ENCODE assay signal across 1 cellular context in genomic region chr20:5172167-5172586, GRCh38.
TF ChIP-seq lines count a peak whose summit lies in the region.

No MANE protein-coding gene starts in this region.

TF ChIP-seq in GM12878, 131 proteins besides CTCF, POLR2A, EP300 and RAD21 (continued from another document and continues in another):
- no peak for TF ChIP-seq ZBTB4 (CRISPR knock-in tag; IDR thresholded peaks at IDR 0.05)
- TF ChIP-seq NFIC (IDR thresholded peaks at IDR 0.05; ENCODE audit: low read depth, low read length): peak; percentile 82
- TF ChIP-seq, protein P1, sequence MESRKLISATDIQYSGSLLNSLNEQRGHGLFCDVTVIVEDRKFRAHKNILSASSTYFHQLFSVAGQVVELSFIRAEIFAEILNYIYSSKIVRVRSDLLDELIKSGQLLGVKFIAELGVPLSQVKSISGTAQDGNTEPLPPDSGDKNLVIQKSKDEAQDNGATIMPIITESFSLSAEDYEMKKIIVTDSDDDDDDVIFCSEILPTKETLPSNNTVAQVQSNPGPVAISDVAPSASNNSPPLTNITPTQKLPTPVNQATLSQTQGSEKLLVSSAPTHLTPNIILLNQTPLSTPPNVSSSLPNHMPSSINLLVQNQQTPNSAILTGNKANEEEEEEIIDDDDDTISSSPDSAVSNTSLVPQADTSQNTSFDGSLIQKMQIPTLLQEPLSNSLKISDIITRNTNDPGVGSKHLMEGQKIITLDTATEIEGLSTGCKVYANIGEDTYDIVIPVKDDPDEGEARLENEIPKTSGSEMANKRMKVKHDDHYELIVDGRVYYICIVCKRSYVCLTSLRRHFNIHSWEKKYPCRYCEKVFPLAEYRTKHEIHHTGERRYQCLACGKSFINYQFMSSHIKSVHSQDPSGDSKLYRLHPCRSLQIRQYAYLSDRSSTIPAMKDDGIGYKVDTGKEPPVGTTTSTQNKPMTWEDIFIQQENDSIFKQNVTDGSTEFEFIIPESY (IDR thresholded peaks at IDR 0.05): no peak
- TF ChIP-seq NR2F1 (conservative IDR thresholded peaks at IDR 0.05): peak; percentile 68
- TF ChIP-seq, protein P2, sequence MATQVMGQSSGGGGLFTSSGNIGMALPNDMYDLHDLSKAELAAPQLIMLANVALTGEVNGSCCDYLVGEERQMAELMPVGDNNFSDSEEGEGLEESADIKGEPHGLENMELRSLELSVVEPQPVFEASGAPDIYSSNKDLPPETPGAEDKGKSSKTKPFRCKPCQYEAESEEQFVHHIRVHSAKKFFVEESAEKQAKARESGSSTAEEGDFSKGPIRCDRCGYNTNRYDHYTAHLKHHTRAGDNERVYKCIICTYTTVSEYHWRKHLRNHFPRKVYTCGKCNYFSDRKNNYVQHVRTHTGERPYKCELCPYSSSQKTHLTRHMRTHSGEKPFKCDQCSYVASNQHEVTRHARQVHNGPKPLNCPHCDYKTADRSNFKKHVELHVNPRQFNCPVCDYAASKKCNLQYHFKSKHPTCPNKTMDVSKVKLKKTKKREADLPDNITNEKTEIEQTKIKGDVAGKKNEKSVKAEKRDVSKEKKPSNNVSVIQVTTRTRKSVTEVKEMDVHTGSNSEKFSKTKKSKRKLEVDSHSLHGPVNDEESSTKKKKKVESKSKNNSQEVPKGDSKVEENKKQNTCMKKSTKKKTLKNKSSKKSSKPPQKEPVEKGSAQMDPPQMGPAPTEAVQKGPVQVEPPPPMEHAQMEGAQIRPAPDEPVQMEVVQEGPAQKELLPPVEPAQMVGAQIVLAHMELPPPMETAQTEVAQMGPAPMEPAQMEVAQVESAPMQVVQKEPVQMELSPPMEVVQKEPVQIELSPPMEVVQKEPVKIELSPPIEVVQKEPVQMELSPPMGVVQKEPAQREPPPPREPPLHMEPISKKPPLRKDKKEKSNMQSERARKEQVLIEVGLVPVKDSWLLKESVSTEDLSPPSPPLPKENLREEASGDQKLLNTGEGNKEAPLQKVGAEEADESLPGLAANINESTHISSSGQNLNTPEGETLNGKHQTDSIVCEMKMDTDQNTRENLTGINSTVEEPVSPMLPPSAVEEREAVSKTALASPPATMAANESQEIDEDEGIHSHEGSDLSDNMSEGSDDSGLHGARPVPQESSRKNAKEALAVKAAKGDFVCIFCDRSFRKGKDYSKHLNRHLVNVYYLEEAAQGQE (IDR thresholded peaks at IDR 0.05; ENCODE audit: low read depth, low read length): no peak
- TF ChIP-seq CBFB (IDR thresholded peaks at IDR 0.05; ENCODE audit: low read depth): 0 out of 2 replicates have a peak, but pooled peaks have one; percentile 34
- TF ChIP-seq, protein P3, sequence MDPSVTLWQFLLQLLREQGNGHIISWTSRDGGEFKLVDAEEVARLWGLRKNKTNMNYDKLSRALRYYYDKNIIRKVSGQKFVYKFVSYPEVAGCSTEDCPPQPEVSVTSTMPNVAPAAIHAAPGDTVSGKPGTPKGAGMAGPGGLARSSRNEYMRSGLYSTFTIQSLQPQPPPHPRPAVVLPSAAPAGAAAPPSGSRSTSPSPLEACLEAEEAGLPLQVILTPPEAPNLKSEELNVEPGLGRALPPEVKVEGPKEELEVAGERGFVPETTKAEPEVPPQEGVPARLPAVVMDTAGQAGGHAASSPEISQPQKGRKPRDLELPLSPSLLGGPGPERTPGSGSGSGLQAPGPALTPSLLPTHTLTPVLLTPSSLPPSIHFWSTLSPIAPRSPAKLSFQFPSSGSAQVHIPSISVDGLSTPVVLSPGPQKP (IDR thresholded peaks at IDR 0.05; ENCODE audit: low read depth, low read length): no peak
- no peak for TF ChIP-seq ZBTB40 (IDR thresholded peaks at IDR 0.05; ENCODE audit: borderline replicate concordance)
- TF ChIP-seq ZNF207 (IDR thresholded peaks at IDR 0.05; ENCODE audit: borderline replicate concordance): no peak
- no peak for TF ChIP-seq HDAC6 (IDR thresholded peaks at IDR 0.05; ENCODE audit: unreplicated experiment)
- TF ChIP-seq, protein P4, sequence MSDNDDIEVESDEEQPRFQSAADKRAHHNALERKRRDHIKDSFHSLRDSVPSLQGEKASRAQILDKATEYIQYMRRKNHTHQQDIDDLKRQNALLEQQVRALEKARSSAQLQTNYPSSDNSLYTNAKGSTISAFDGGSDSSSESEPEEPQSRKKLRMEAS (IDR thresholded peaks at IDR 0.05; ENCODE audit: low read depth, low read length): no peak
- TF ChIP-seq ZBED1 (IDR thresholded peaks at IDR 0.05; ENCODE audit: borderline replicate concordance): no peak
- TF ChIP-seq LARP7 (IDR thresholded peaks at IDR 0.05): no peak
- no peak for TF ChIP-seq PRDM15 (CRISPR knock-in tag; IDR thresholded peaks at IDR 0.05)
- TF ChIP-seq ZZZ3 (IDR thresholded peaks at IDR 0.05; ENCODE audit: control insufficient read depth, insufficient read length, low read depth): no peak
- TF ChIP-seq KDM1A (IDR thresholded peaks at IDR 0.05; ENCODE audit: borderline replicate concordance): no peak
- TF ChIP-seq, protein P5, sequence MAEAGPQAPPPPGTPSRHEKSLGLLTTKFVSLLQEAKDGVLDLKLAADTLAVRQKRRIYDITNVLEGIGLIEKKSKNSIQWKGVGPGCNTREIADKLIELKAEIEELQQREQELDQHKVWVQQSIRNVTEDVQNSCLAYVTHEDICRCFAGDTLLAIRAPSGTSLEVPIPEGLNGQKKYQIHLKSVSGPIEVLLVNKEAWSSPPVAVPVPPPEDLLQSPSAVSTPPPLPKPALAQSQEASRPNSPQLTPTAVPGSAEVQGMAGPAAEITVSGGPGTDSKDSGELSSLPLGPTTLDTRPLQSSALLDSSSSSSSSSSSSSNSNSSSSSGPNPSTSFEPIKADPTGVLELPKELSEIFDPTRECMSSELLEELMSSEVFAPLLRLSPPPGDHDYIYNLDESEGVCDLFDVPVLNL (IDR thresholded peaks at IDR 0.05; ENCODE audit: low read depth, low read length): no peak
- TF ChIP-seq ZNF217 (IDR thresholded peaks at IDR 0.05): no peak
- TF ChIP-seq CHD1 (IDR thresholded peaks at IDR 0.05; ENCODE audit: low read depth, low read length): no peak
- TF ChIP-seq FOXM1 (IDR thresholded peaks at IDR 0.05; ENCODE audit: low read depth, low read length): peak; percentile 34; the same call in 1 of the 2 replicates
- no peak for TF ChIP-seq ZNF622 (IDR thresholded peaks at IDR 0.05)
- no peak for TF ChIP-seq BACH1 (IDR thresholded peaks at IDR 0.05; ENCODE audit: borderline replicate concordance)
- TF ChIP-seq BCL11A (IDR thresholded peaks at IDR 0.05; ENCODE audit: low read depth, low read length): peak; percentile 16; the same call in 1 of the 2 replicates
- TF ChIP-seq MTA3 (IDR thresholded peaks at IDR 0.05; ENCODE audit: borderline replicate concordance, low read length): peak; percentile 59; the same call in 1 of the 2 replicates
- no peak for TF ChIP-seq TBL1XR1 (IDR thresholded peaks at IDR 0.05; ENCODE audit: low read depth, low read length)
- TF ChIP-seq ETV6 (conservative IDR thresholded peaks at IDR 0.05 in 1 of 2, IDR thresholded peaks at IDR 0.05 in 1 of 2; ENCODE audit: borderline replicate concordance in 1 of 2, low read depth in 1 of 2): no peak
- no peak for TF ChIP-seq SREBF2 (IDR thresholded peaks at IDR 0.05; ENCODE audit: low read length)
- TF ChIP-seq RAD51 (IDR thresholded peaks at IDR 0.05): no peak
- no peak for TF ChIP-seq HDAC2 (IDR thresholded peaks at IDR 0.05)
- TF ChIP-seq EZH2 (IDR thresholded peaks at IDR 0.05; ENCODE audit: borderline replicate concordance, control insufficient read depth, low read depth, low read length): no peak
- no peak for TF ChIP-seq BCLAF1 (IDR thresholded peaks at IDR 0.05)
- TF ChIP-seq FOXK2 (IDR thresholded peaks at IDR 0.05): no peak
- TF ChIP-seq SMC3 (IDR thresholded peaks at IDR 0.05; ENCODE audit: borderline replicate concordance, low read length): no peak
